23 cellular contexts compared by ENCODE assay signal in genomic region chr1:23392125-23392855, GRCh38. TPM values are rescaled to one million over a fixed set of nuclear protein-coding genes. Genes with fewer than 3 reads are reported as not detected.
DNase-seq lines count a peak whose midpoint lies in the region; ATAC-seq, FAIRE-seq and TF ChIP-seq lines count a peak whose summit lies in the region.
"Had no signal": no experiment of that assay in that cellular context is flagged by ENCODE, and none has a peak within 500 bp of the region (broad histone marks: within the 10 kb centered on the region; RNA-seq: fewer than 3 reads in every experiment).

No MANE protein-coding gene starts in this region.

- H3K4me2 ChIP-seq in astrocyte (ENCODE audit: low read length): no peak overlapping the region
- H3K4me2 ChIP-seq: KMS-11 had no signal

- no peak overlapping the region for H3K27ac Mint-ChIP-seq in astrocyte (ENCODE audit: unreplicated experiment)
- no peak overlapping the region for H3K27ac Mint-ChIP-seq in naive thymus-derived CD8-positive, alpha-beta T cell
- H3K27ac Mint-ChIP-seq: CD4-positive, alpha-beta T cell; H9 had no signal

- H3K36me3 Mint-ChIP-seq in astrocyte (ENCODE audit: low read depth, unreplicated experiment): peaks cover 9% of the 10 kb centered on the region
- H3K36me3 Mint-ChIP-seq in naive thymus-derived CD8-positive, alpha-beta T cell: peaks cover 0 to 34% (median 8%) of the 10 kb centered on the region in 3 donors

- no peaks in the 10 kb centered on the region for H3K9me3 ChIP-seq in astrocyte (ENCODE audit: insufficient read depth, low read depth, low read length)
- H3K9me3 ChIP-seq: BE2C had no signal

- ATAC-seq in GM19023 (IDR thresholded peaks at IDR 0.05; ENCODE audit: unreplicated experiment): no peak
- no peak for ATAC-seq in naive thymus-derived CD8-positive, alpha-beta T cell

- peaks cover 31% of the 10 kb centered on the region for H3K27me3 Mint-ChIP-seq in astrocyte (ENCODE audit: low read depth, unreplicated experiment)
- no peaks in the 10 kb centered on the region for H3K27me3 Mint-ChIP-seq in naive thymus-derived CD8-positive, alpha-beta T cell
- H3K27me3 Mint-ChIP-seq: CD4-positive, alpha-beta T cell had no signal

- peaks cover 24% of the 10 kb centered on the region for H3K4me1 ChIP-seq in astrocyte (ENCODE audit: insufficient read depth, low read length)

- peaks cover 2% of the 10 kb centered on the region for H3K9me3 Mint-ChIP-seq in astrocyte (ENCODE audit: unreplicated experiment)
- H3K9me3 Mint-ChIP-seq in naive thymus-derived CD8-positive, alpha-beta T cell: no peaks in the 10 kb centered on the region
- H3K9me3 Mint-ChIP-seq: CD4-positive, alpha-beta T cell had no signal

- H3K4me3 ChIP-seq in astrocyte (ENCODE audit: insufficient read depth, low read depth, low read length): no peak overlapping the region

- H3K4me3 Mint-ChIP-seq in astrocyte (ENCODE audit: unreplicated experiment): no peak overlapping the region
- H3K4me3 Mint-ChIP-seq in naive thymus-derived CD8-positive, alpha-beta T cell: no peak overlapping the region
- H3K4me3 Mint-ChIP-seq: CD4-positive, alpha-beta T cell; H9 had no signal

- no peaks in the 10 kb centered on the region for H3K36me3 ChIP-seq in astrocyte (ENCODE audit: insufficient read depth, low read length)
- H3K36me3 ChIP-seq: BE2C had no signal

- no peaks in the 10 kb centered on the region for H4K20me1 ChIP-seq in astrocyte (ENCODE audit: insufficient read depth, low read length)

- no peak for TF ChIP-seq CTCF in astrocyte (IDR thresholded peaks at IDR 0.05; ENCODE audit: insufficient read depth, low read depth, low read length)

- H3K79me2 ChIP-seq in astrocyte (ENCODE audit: insufficient read depth, low read length): no peaks in the 10 kb centered on the region

- H3K27me3 ChIP-seq in astrocyte (ENCODE audit: insufficient read depth, low read length): no peaks in the 10 kb centered on the region
- H3K27me3 ChIP-seq: BE2C had no signal

- peak overlapping the region; percentile 1 for H3K9ac ChIP-seq in astrocyte (ENCODE audit: low read length)
- H3K9ac ChIP-seq: KMS-11 had no signal

- H3K4me1 Mint-ChIP-seq in astrocyte (ENCODE audit: low read depth, unreplicated experiment): peaks cover 14% of the 10 kb centered on the region
- H3K4me1 Mint-ChIP-seq in naive thymus-derived CD8-positive, alpha-beta T cell: no peaks in the 10 kb centered on the region

- DNase-seq in DMS53 (lab: John Stamatoyannopoulos, UW): peak; percentile 24
- no peak for DNase-seq in DMS53 treated with DMSO at 0.1 percent for 48 hours (lab: John Stamatoyannopoulos, UW; ENCODE audit: unreplicated experiment)
- DNase-seq in astrocyte (ENCODE audit: low read depth): no peak
- no peak for DNase-seq in frontal cortex (ENCODE audit: low spot score in 2 of 2)
- no peak for DNase-seq in urothelium cell line (ENCODE audit: low spot score)
- DNase-seq in HT-29 (ENCODE audit: low spot score): no peak
- DNase-seq in naive thymus-derived CD8-positive, alpha-beta T cell: no peak
- DNase-seq: BE2C; CD4-positive, alpha-beta T cell; DMS79 treated with DMSO at 0.1 percent for 48 hours; H9; NCI-H1092 treated with DMSO at 0.1 percent for 48 hours; NCI-H2107; NCI-H226; NCI-H524 treated with DMSO at 0.1 percent for 48 hours; NK-92 treated with Interleukin-12 subunit alpha and Interleukin-12 subunit beta, amount 100 ng/mL, for 24 hours; SHP77 treated with DMSO at 0.1 percent for 48 hours had no signal

- no peak overlapping the region for H2AFZ ChIP-seq in astrocyte (ENCODE audit: low read depth, low read length)

- POLR2A ChIA-PET in naive thymus-derived CD8-positive, alpha-beta T cell (lab: Charles Lee): no interaction called here

- H3K27ac ChIP-seq in astrocyte (ENCODE audit: low read depth, low read length): no peak overlapping the region
- H3K27ac ChIP-seq: 22Rv1, HL-60, KMS-11 had no signal

- FAIRE-seq in astrocyte (lab: Jason Lieb, UNC) (peak; percentile 91), frontal cortex (lab: Jason Lieb, UNC) (peak; percentile 31), urothelium cell line (lab: Jason Lieb, UNC) (peak; percentile 100)
- FAIRE-seq: G401.6 had no signal

RNA-seq across cellular contexts. Expression of gene ZNF436, which starts 22.7 kb away (rescaled TPM):
- 12.2 and 13.0 TPM in 2 replicates for total RNA-seq in astrocyte
- total RNA-seq in frontal cortex: 111 TPM
- total RNA-seq in HT-29 (2014; rRNA removed; shearing (Covaris generic)): 2.7 and 2.9 TPM in 2 replicates
- 1 to 10 TPM; 8.5 to 8.9 TPM for total RNA-seq in naive thymus-derived CD8-positive, alpha-beta T cell
- 1 to 10 TPM; 1.8 to 3.9 (median 2.0) TPM for polyA plus RNA-seq in naive thymus-derived CD8-positive, alpha-beta T cell

RNA-seq across cellular contexts. Expression of gene TCEA3, which starts 32.3 kb away (rescaled TPM):
- total RNA-seq in astrocyte (3.3 and 3.4 TPM in 2 replicates), frontal cortex (2.0 TPM)
- 2.1 and 2.3 TPM in 2 replicates for total RNA-seq in HT-29 (2014; rRNA removed; shearing (Covaris generic))
- 10 to 100 TPM; 32.4 to 37.7 TPM for total RNA-seq in naive thymus-derived CD8-positive, alpha-beta T cell
- polyA plus RNA-seq in naive thymus-derived CD8-positive, alpha-beta T cell: 10 to 100 TPM; 22.5 to 44.4 (median 30.1) TPM
- total RNA-seq: OCI-LY7 had no signal

RNA-seq across cellular contexts. Expression of gene HNRNPR, which starts 48.2 kb away (rescaled TPM):
- 109 and 113 TPM in 2 replicates for total RNA-seq in astrocyte
- 159 TPM for total RNA-seq in frontal cortex
- 101 and 130 TPM in 2 replicates for total RNA-seq in HT-29 (2014; rRNA removed; shearing (Covaris generic))
- total RNA-seq in naive thymus-derived CD8-positive, alpha-beta T cell: 100 to 1,000 TPM; 115 to 120 TPM
- polyA plus RNA-seq in naive thymus-derived CD8-positive, alpha-beta T cell: 100 to 1,000 TPM; 182 to 193 (median 184) TPM
